ENCODE assay signal across 19 cellular contexts in the genomic region with DNA sequence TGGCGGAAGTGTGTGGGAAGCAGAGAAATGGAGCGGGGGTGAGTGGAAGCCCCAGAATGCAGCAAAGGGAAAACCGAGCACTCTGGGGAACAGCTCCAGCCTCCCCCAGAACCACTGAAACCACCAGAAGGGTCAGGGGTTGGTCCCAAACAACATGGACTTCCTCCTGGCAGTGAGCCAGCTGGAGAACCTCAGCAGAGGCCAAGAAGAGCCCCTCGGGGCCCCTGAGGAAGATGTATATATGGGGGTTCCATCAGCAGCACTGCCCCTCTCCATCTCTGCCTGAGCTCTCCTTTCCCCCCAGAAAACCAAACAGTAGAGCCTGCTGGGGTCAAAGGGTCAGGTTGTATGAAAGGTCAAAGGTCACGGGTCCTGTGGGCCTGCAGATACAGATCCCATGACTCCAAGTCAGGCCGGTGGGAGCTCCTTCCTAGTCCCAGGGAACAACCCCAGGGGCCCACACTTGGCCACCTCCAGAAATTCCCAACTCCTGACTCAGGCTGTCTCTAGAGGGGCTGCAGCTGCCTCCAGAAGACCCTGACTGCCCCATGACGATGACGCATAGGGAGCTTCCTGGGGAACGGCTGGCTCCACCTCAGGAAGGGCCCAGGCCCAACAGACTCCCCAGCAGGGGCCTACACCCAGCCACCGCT. TPM values are rescaled to one million over a fixed set of nuclear protein-coding genes. Genes with fewer than 3 reads are reported as not detected.
DNase-seq lines count a peak whose midpoint lies in the region; TF ChIP-seq lines count a peak whose summit lies in the region.
"Had no signal": no experiment of that assay in that cellular context is flagged by ENCODE, and none has a peak within 500 bp of the region (broad histone marks: within the 10 kb centered on the region; RNA-seq: fewer than 3 reads in every experiment).

No MANE protein-coding gene starts in this region.

- no peak overlapping the region for H2AFZ ChIP-seq in ACC112 (ENCODE audit: low read length, unreplicated experiment)
- H2AFZ ChIP-seq: neural progenitor cell had no signal

- peak overlapping the region; percentile 66 for H3K27ac ChIP-seq in ACC112 (ENCODE audit: low read depth, low read length)
- H3K27ac ChIP-seq: neural progenitor cell had no signal

- H3K36me3 ChIP-seq in ACC112 (ENCODE audit: insufficient read depth, low read length) = no peaks in the 10 kb centered on the region
- H3K36me3 ChIP-seq: neural progenitor cell had no signal

- H3K4me1 ChIP-seq in ACC112 (ENCODE audit: control insufficient read depth, insufficient read depth, low read length, unreplicated experiment) = peaks cover 26% of the 10 kb centered on the region
- H3K4me1 ChIP-seq: neural progenitor cell had no signal

- DNase-seq in LHCN-M2 (ENCODE audit: low read depth) (peak; percentile 77), fibroblast of peridontal ligament (ENCODE audit: extremely low read depth) (peak; percentile 33), nephron progenitor cell (no peak), progenitor cell of endocrine pancreas (ENCODE audit: low spot score, unreplicated experiment) (no peak), T1000 (lab: John Stamatoyannopoulos, UW) (no peak), inferior parietal cortex (ENCODE audit: extremely low spot score) (no peak)
- DNase-seq in activated naive CD4-positive, alpha-beta T cell treated with anti-CD3 and anti-CD28 coated beads, Interleukin-2, amount 50 U/mL, for 16 hours = no peak
- DNase-seq: activated T-cell treated with anti-CD3 and anti-CD28 coated beads, Interleukin-2, amount 50 U/mL, for 72 hours; anterior cingulate cortex; DMS 273 treated with DMSO at 0.1 percent for 48 hours; effector memory CD4-positive, alpha-beta T cell; head of caudate nucleus; NCI-H1092; SW 1271 had no signal

- H3K27me3 Mint-ChIP-seq in nephron progenitor cell (ENCODE audit: low read depth, poor library complexity) = peaks cover 10% of the 10 kb centered on the region
- no peaks in the 10 kb centered on the region for H3K27me3 Mint-ChIP-seq in progenitor cell of endocrine pancreas

- H3K27ac Mint-ChIP-seq in nephron progenitor cell = peak overlapping the region; percentile 20
- H3K27ac Mint-ChIP-seq in progenitor cell of endocrine pancreas = no peak overlapping the region
- H3K27ac Mint-ChIP-seq: activated T-cell treated with anti-CD3 and anti-CD28 coated beads, Interleukin-2, amount 50 U/mL, for 72 hours; type B pancreatic cell had no signal

- H3K27me3 ChIP-seq in ACC112 (ENCODE audit: insufficient read depth, low read length) = no peaks in the 10 kb centered on the region
- H3K27me3 ChIP-seq: neural progenitor cell had no signal

- H3K4me3 Mint-ChIP-seq in nephron progenitor cell (no peak overlapping the region), progenitor cell of endocrine pancreas (ENCODE audit: low read depth) (no peak overlapping the region)
- H3K4me3 Mint-ChIP-seq: activated T-cell treated with anti-CD3 and anti-CD28 coated beads, Interleukin-2, amount 50 U/mL, for 72 hours; neural progenitor cell; type B pancreatic cell had no signal

- no peak for TF ChIP-seq CTCF in nephron progenitor cell (IDR thresholded peaks at IDR 0.05)
- TF ChIP-seq CTCF in progenitor cell of endocrine pancreas (IDR thresholded peaks at IDR 0.05; ENCODE audit: unreplicated experiment) = no peak

- no peaks in the 10 kb centered on the region for H3K79me2 ChIP-seq in ACC112 (ENCODE audit: control insufficient read depth, insufficient read depth, low read length, unreplicated experiment)

- H3K4me1 Mint-ChIP-seq in nephron progenitor cell = peaks cover 38% of the 10 kb centered on the region
- H3K4me1 Mint-ChIP-seq in progenitor cell of endocrine pancreas (ENCODE audit: low read depth) = peaks cover 2% of the 10 kb centered on the region

- H3K9me3 Mint-ChIP-seq in nephron progenitor cell = no peaks in the 10 kb centered on the region
- no peaks in the 10 kb centered on the region for H3K9me3 Mint-ChIP-seq in progenitor cell of endocrine pancreas (ENCODE audit: low read depth)
- H3K9me3 Mint-ChIP-seq: activated T-cell treated with anti-CD3 and anti-CD28 coated beads, Interleukin-2, amount 50 U/mL, for 72 hours; neural progenitor cell; type B pancreatic cell had no signal

- H3K36me3 Mint-ChIP-seq in nephron progenitor cell (ENCODE audit: low read depth) (no peaks in the 10 kb centered on the region), progenitor cell of endocrine pancreas (ENCODE audit: insufficient read depth) (no peaks in the 10 kb centered on the region)
- H3K36me3 Mint-ChIP-seq: neural progenitor cell, type B pancreatic cell had no signal

- H3K4me3 ChIP-seq in ACC112 (ENCODE audit: low read depth, low read length) = no peak overlapping the region
- H3K4me3 ChIP-seq: neural progenitor cell had no signal

RNA-seq across cellular contexts. Expression of a gene that starts 48.5 kb away (rescaled TPM):
- total RNA-seq in LHCN-M2 (2014; rRNA removed) (19.6 and 41.0 TPM in 2 replicates), progenitor cell of endocrine pancreas (2.4 and 3.2 TPM in 2 replicates)
- 11.9 TPM for polyA plus RNA-seq in LHCN-M2 (2012)
- total RNA-seq: HT-29, OCI-LY7 had no signal

Comparison
In these comparisons a context has a peak if more than half of its experiments do, and no peak if none do; other contexts are left out.
1. DNase-seq: peak in LHCN-M2 (single experiment) and fibroblast of peridontal ligament (single experiment); none in nephron progenitor cell (single experiment), progenitor cell of endocrine pancreas (single experiment), T1000 (single experiment), activated naive CD4-positive, alpha-beta T cell treated with anti-CD3 and anti-CD28 coated beads, Interleukin-2, amount 50 U/mL, for 16 hours (single experiment) and inferior parietal cortex (single experiment).